In genomic region chr9:99221266-99221622, GRCh38 we compare ENCODE assay signal across 8 cellular contexts. TPM values are rescaled to one million over a fixed set of nuclear protein-coding genes. Genes with fewer than 3 reads are reported as not detected.
DNase-seq lines count a peak whose midpoint lies in the region; ATAC-seq and TF ChIP-seq lines count a peak whose summit lies in the region.

No MANE protein-coding gene starts in this region.

- no peaks in the 10 kb centered on the region for H3K9me3 ChIP-seq in OCI-LY3 (ENCODE audit: insufficient read depth, low read length)

- H3K9me3 Mint-ChIP-seq in progenitor cell of endocrine pancreas (ENCODE audit: low read depth), result no peaks in the 10 kb centered on the region

- H3K4me3 Mint-ChIP-seq in progenitor cell of endocrine pancreas (ENCODE audit: low read depth), result peak overlapping the region; percentile 95

- H3K27ac ChIP-seq in OCI-LY3 (ENCODE audit: low read length), result peak overlapping the region; percentile 89

- H3K4me2 ChIP-seq in OCI-LY3 (ENCODE audit: low read length), result peak overlapping the region; percentile 99

- H3K36me3 Mint-ChIP-seq in progenitor cell of endocrine pancreas (ENCODE audit: insufficient read depth), result peaks cover 15% of the 10 kb centered on the region

- ATAC-seq in GM21515 (IDR thresholded peaks at IDR 0.05; ENCODE audit: unreplicated experiment), result peak; percentile 2

- TF ChIP-seq CTCF in OCI-LY3 (IDR thresholded peaks at IDR 0.05; ENCODE audit: low read depth, low read length), result no peak
- no peak for TF ChIP-seq CTCF in epithelial cell of proximal tubule (conservative IDR thresholded peaks at IDR 0.05; ENCODE audit: low read depth, low read length)
- no peak for TF ChIP-seq CTCF in progenitor cell of endocrine pancreas (IDR thresholded peaks at IDR 0.05; ENCODE audit: unreplicated experiment)

- peaks cover 100% of the 10 kb centered on the region for H3K79me2 ChIP-seq in OCI-LY3 (ENCODE audit: low read length)

- H3K27ac Mint-ChIP-seq in progenitor cell of endocrine pancreas, result peak overlapping the region; percentile 94

- no peak for DNase-seq in epithelial cell of proximal tubule (ENCODE audit: low read depth)
- no peak for DNase-seq in progenitor cell of endocrine pancreas (ENCODE audit: low spot score, unreplicated experiment)
- DNase-seq in effector CD8-positive, alpha-beta T cell (lab: John Stamatoyannopoulos, UW), result no peak
- no peak for DNase-seq in NCI-H2107 (lab: John Stamatoyannopoulos, UW)
- DNase-seq in OCI-M1 (lab: John Stamatoyannopoulos, UW), result no peak
- no peak for DNase-seq in NCI-H1436 (lab: John Stamatoyannopoulos, UW)

- H3K36me3 ChIP-seq in OCI-LY3 (replicated peaks; ENCODE audit: low read depth, low read length), result peaks cover 70% of the 10 kb centered on the region

- no peak overlapping the region for H2AFZ ChIP-seq in OCI-LY3 (ENCODE audit: low read depth, low read length)

- peaks cover 35% of the 10 kb centered on the region for H3K4me1 ChIP-seq in OCI-LY3 (ENCODE audit: low read length)

- no peaks in the 10 kb centered on the region for H3K27me3 Mint-ChIP-seq in progenitor cell of endocrine pancreas

- H3K4me3 ChIP-seq in OCI-LY3 (ENCODE audit: low read length) (peak overlapping the region; percentile 92), epithelial cell of proximal tubule (ENCODE audit: low read depth, low read length) (peak overlapping the region; percentile 84)

- H3K9ac ChIP-seq in OCI-LY3 (ENCODE audit: low read length), result peak overlapping the region; percentile 92

- no peaks in the 10 kb centered on the region for H3K27me3 ChIP-seq in OCI-LY3 (ENCODE audit: low read depth, low read length)

- H4K20me1 ChIP-seq in OCI-LY3 (ENCODE audit: insufficient read depth, low read length), result peaks cover 60% of the 10 kb centered on the region

- peaks cover 31% of the 10 kb centered on the region for H3K4me1 Mint-ChIP-seq in progenitor cell of endocrine pancreas (ENCODE audit: low read depth)

RNA-seq across cellular contexts. Expression of gene ALG2, which starts 0.5 kb away (rescaled TPM):
- total RNA-seq in epithelial cell of proximal tubule (30.3 and 39.1 TPM in 2 replicates), progenitor cell of endocrine pancreas (39.0 and 39.2 TPM in 2 replicates)

RNA-seq across cellular contexts. Expression of gene SEC61B, which starts 0.8 kb away (rescaled TPM):
- total RNA-seq in epithelial cell of proximal tubule, result 123 and 170 TPM in 2 replicates
- total RNA-seq in progenitor cell of endocrine pancreas, result 153 and 163 TPM in 2 replicates
